Comparison of ENCODE assay signal across 8 cellular contexts in genomic region chr5:141484499-141485304, GRCh38. TPM values are rescaled to one million over a fixed set of nuclear protein-coding genes. Genes with fewer than 3 reads are reported as not detected.
DNase-seq lines count a peak whose midpoint lies in the region; ATAC-seq and TF ChIP-seq lines count a peak whose summit lies in the region.

PCDHGC4 (plus strand) TSS chr5:141485030; CDS start chr5:141485174, 144 bp downstream.

- H3K36me3 Mint-ChIP-seq in activated B cell treated with CpG ODN at 0.5 μM for 24 hours (ENCODE audit: low read depth), result no peaks in the 10 kb centered on the region

- H3K4me3 ChIP-seq in hepatocyte (peak within 1 kb of the TSS; percentile 30), gastrocnemius medialis (peak within 1 kb of the TSS; percentile 40 to 59 (median 46))

- TF ChIP-seq POLR2A in gastrocnemius medialis (IDR thresholded peaks at IDR 0.05), result no peak

- H3K4me1 ChIP-seq in hepatocyte (ENCODE audit: insufficient read depth) (no peaks in the 10 kb centered on the region), gastrocnemius medialis (peaks cover 31 to 57% of the 10 kb centered on the region in 2 donors)

- WGBS in hepatocyte (ENCODE audit: low lambda C conversion rate, missing lambda C conversion rate), result 7% methylated on average over 36 of the region's 40 CpGs

- POLR2A ChIA-PET in activated B cell treated with CpG ODN at 0.5 μM for 24 hours (lab: Charles Lee), result interaction anchor here (0.9 kb wide), 1 partner anchor 10 kb away, joined by 3 read pairs; no protein-coding TSS in a partner anchor

- H3K4me2 ChIP-seq in hepatocyte, result peak within 1 kb of the TSS; percentile 90

- H3K27me3 ChIP-seq in hepatocyte (peaks cover 9% of the 10 kb centered on the region), gastrocnemius medialis (no peaks in the 10 kb centered on the region)

- no peaks in the 10 kb centered on the region for H4K20me1 ChIP-seq in hepatocyte (ENCODE audit: insufficient read depth, poor library complexity, severe bottlenecking)

- DNase-seq in NCI-H2081 (lab: John Stamatoyannopoulos, UW) (peak; percentile 38 to 64), NCI-H2081 treated with DMSO at 0.1 percent for 48 hours (lab: John Stamatoyannopoulos, UW) (no peak), activated B cell treated with CpG ODN at 0.5 μM for 24 hours (no peak), hepatocyte (ENCODE audit: low spot score) (peak; percentile 38), gastrocnemius medialis (no peak), GM19238 (ENCODE audit: insufficient read length, low spot score) (no peak), inferior parietal cortex (ENCODE audit: extremely low spot score) (no peak)

- H3K27ac Mint-ChIP-seq in activated B cell treated with CpG ODN at 0.5 μM for 24 hours, result no peak within 1 kb of the TSS

- H3K4me1 Mint-ChIP-seq in activated B cell treated with CpG ODN at 0.5 μM for 24 hours, result peaks cover 17% of the 10 kb centered on the region

- H3K27me3 Mint-ChIP-seq in activated B cell treated with CpG ODN at 0.5 μM for 24 hours, result peaks cover 55% of the 10 kb centered on the region

- ATAC-seq in activated B cell treated with CpG ODN at 0.5 μM for 24 hours (ENCODE audit: low read depth) (peak; percentile 37), gastrocnemius medialis (no peak), GM21529 (IDR thresholded peaks at IDR 0.05; ENCODE audit: unreplicated experiment) (no peak)

- in situ Hi-C loops in gastrocnemius medialis (cut with MboI; ENCODE audit: low sequenced_read_pairs in 4 of 4), result no loop called here

- H3K9me3 ChIP-seq in hepatocyte (ENCODE audit: low read depth) (no peaks in the 10 kb centered on the region), gastrocnemius medialis (no peaks in the 10 kb centered on the region)

- H3K79me2 ChIP-seq in hepatocyte, result peaks cover 26% of the 10 kb centered on the region

- no peaks in the 10 kb centered on the region for H3K9me3 Mint-ChIP-seq in activated B cell treated with CpG ODN at 0.5 μM for 24 hours

- no peaks in the 10 kb centered on the region for H3K9me2 ChIP-seq in hepatocyte (replicated peaks; ENCODE audit: insufficient read depth)

- no peak within 1 kb of the TSS for H2AFZ ChIP-seq in hepatocyte

- H3K4me3 Mint-ChIP-seq in activated B cell treated with CpG ODN at 0.5 μM for 24 hours, result peak within 1 kb of the TSS; percentile 61

- H3K27ac ChIP-seq in hepatocyte, result no peak within 1 kb of the TSS
- no peak within 1 kb of the TSS for H3K27ac ChIP-seq in gastrocnemius medialis

- CTCF ChIA-PET in activated B cell treated with CpG ODN at 0.5 μM for 24 hours (lab: Charles Lee), result interaction anchor here (1.0 kb wide), 1 partner anchor 39 kb away, joined by 3 read pairs; no protein-coding TSS in a partner anchor

- intact Hi-C loops in activated B cell treated with CpG ODN at 0.5 μM for 24 hours (cut with micrococcal nuclease), result loop anchor here (1.0 kb wide), 2 partner anchors 8 kb away; no protein-coding TSS in a partner anchor
- intact Hi-C loops in gastrocnemius medialis (cut with DNase I; ENCODE audit: low total_unique reads), result no loop called here

- TF ChIP-seq CTCF in activated B cell treated with CpG ODN at 0.5 μM for 24 hours (IDR thresholded peaks at IDR 0.05) (no peak), hepatocyte (IDR thresholded peaks at IDR 0.05; ENCODE audit: poor library complexity) (no peak), gastrocnemius medialis (IDR thresholded peaks at IDR 0.05 in 4 of 5, conservative IDR thresholded peaks at IDR 0.05 in 1 of 5) (no peak)

- H3K36me3 ChIP-seq in hepatocyte (replicated peaks; ENCODE audit: insufficient read depth, low read depth) (no peaks in the 10 kb centered on the region), gastrocnemius medialis (no peaks in the 10 kb centered on the region)

RNA-seq across cellular contexts. Expression of gene PCDHGC4, which starts in this region (rescaled TPM):
- total RNA-seq in activated B cell treated with CpG ODN at 0.5 μM for 24 hours, result 0.69 TPM in 2 replicates
- total RNA-seq in hepatocyte, result 0.44 and 1.5 TPM in 2 replicates
- 0.15 and 0.35 TPM in 2 replicates for polyA plus RNA-seq in hepatocyte
- total RNA-seq in gastrocnemius medialis, result 10 to 100 TPM in 1 of 4 donors, 1 to 10 TPM in 1, under 1 TPM in 1, not detected in 1; 0.31 to 20.4 (median 1.7) TPM

Comparison
In these comparisons a context has a peak if more than half of its experiments do, and no peak if none do; other contexts are left out.
1. DNase-seq: peak in NCI-H2081 (2 of 2) and hepatocyte (single experiment); none in NCI-H2081 treated with DMSO at 0.1 percent for 48 hours (single experiment), activated B cell treated with CpG ODN at 0.5 μM for 24 hours (single experiment), gastrocnemius medialis (0 of 2), GM19238 (single experiment) and inferior parietal cortex (single experiment).
2. Peak in ATAC-seq in activated B cell treated with CpG ODN at 0.5 μM for 24 hours; RNA of the gene not detected or under 1 TPM.